23 cellular contexts compared by ENCODE assay signal in genomic region chr2:1136807-1137663, GRCh38.
A peak's percentile ranks its signal among the peaks of the same experiment; 100 is the strongest.
DNase-seq lines count a peak whose midpoint lies in the region; ATAC-seq lines count a peak whose summit lies in the region.
"Had no signal": no experiment of that assay in that cellular context is flagged by ENCODE, and none has a peak within 500 bp of the region (broad histone marks: within the 10 kb centered on the region; RNA-seq: fewer than 3 reads in every experiment).

No MANE protein-coding gene starts in this region.

- peak overlapping the region; percentile 43 for H3K27ac Mint-ChIP-seq in activated naive CD8-positive, alpha-beta T cell
- H3K27ac Mint-ChIP-seq: progenitor cell of endocrine pancreas; stimulated activated naive CD8-positive, alpha-beta T cell treated with anti-CD3 and anti-CD28 coated beads, Interleukin-15, amount 100 ng/mL, for 72 hours had no signal

- no peak overlapping the region for H3K4me2 ChIP-seq in GM23248 (ENCODE audit: unreplicated experiment)
- H3K4me2 ChIP-seq: KMS-11 had no signal

- H3F3A ChIP-seq in GM23248 (ENCODE audit: insufficient read depth) = no peaks in the 10 kb centered on the region

- H3K27ac ChIP-seq in GM23248 (no peak overlapping the region), muscle layer of duodenum (ENCODE audit: low read length) (peak overlapping the region; percentile 4)
- H3K27ac ChIP-seq: KMS-11, RWPE1, tibial artery had no signal

- no peak for DNase-seq in activated T-cell treated with anti-CD3 and anti-CD28 coated beads, Interleukin-2, amount 50 U/mL, for 4 hours
- no peak for DNase-seq in activated T-cell treated with anti-CD3 and anti-CD28 coated beads, Interleukin-2, amount 50 U/mL, for 48 hours
- DNase-seq in GM23248 (peak; percentile 6), amniotic stem cell (lab: John Stamatoyannopoulos, UW) (no peak), RKO (ENCODE audit: low spot score) (no peak)
- DNase-seq: activated CD4-positive, CD25-positive, alpha-beta regulatory T cell; COR-L47; DMS79; GDM1; HCEC 1CT; left ventricle myocardium superior; MM.1S; NCI-H446; NCI-H82; sigmoid colon; stimulated activated naive CD8-positive, alpha-beta T cell treated with anti-CD3 and anti-CD28 coated beads, Interleukin-15, amount 100 ng/mL, for 72 hours; T-helper 1 cell; tibial artery had no signal

- H3K9me3 Mint-ChIP-seq in activated T-cell treated with anti-CD3 and anti-CD28 coated beads, Interleukin-2, amount 50 U/mL, for 4 hours = no peaks in the 10 kb centered on the region
- no peaks in the 10 kb centered on the region for H3K9me3 Mint-ChIP-seq in activated naive CD8-positive, alpha-beta T cell (ENCODE audit: low read depth)
- H3K9me3 Mint-ChIP-seq: stimulated activated naive CD8-positive, alpha-beta T cell treated with anti-CD3 and anti-CD28 coated beads, Interleukin-15, amount 100 ng/mL, for 72 hours had no signal

- H3K9me3 ChIP-seq in GM23248 (ENCODE audit: low read depth) = no peaks in the 10 kb centered on the region
- no peaks in the 10 kb centered on the region for H3K9me3 ChIP-seq in muscle layer of duodenum (ENCODE audit: control insufficient read depth in 1 of 2, low read length in 2 of 2)
- H3K9me3 ChIP-seq: sigmoid colon, tibial artery had no signal

- H3K4me3 ChIP-seq in GM23248 (no peak overlapping the region), muscle layer of duodenum (ENCODE audit: low read depth in 1 of 2, low read length in 2 of 2) (no peak overlapping the region)
- H3K4me3 ChIP-seq: sigmoid colon, tibial artery had no signal

- no peak overlapping the region for H3K9ac ChIP-seq in GM23248
- H3K9ac ChIP-seq: KMS-11 had no signal

- H3K4me1 Mint-ChIP-seq in activated T-cell treated with anti-CD3 and anti-CD28 coated beads, Interleukin-2, amount 50 U/mL, for 4 hours (ENCODE audit: low read depth) = peaks cover 25% of the 10 kb centered on the region
- peaks cover 36% of the 10 kb centered on the region for H3K4me1 Mint-ChIP-seq in activated naive CD8-positive, alpha-beta T cell (ENCODE audit: low read depth)

- in situ Hi-C loops in GM23248 (cut with MboI) = no loop called here

- 31 to 32% methylated on average over 15 of the region's 15 CpGs for WGBS in GM23248 (ENCODE audit: low coverage in 1 of 2, low lambda C conversion rate in 2 of 2, missing lambda C conversion rate in 2 of 2), 2 experiments

- H3K27me3 ChIP-seq in GM23248 (replicated peaks; ENCODE audit: insufficient read depth) (0 out of 2 replicates have a peak, but pooled peaks cover 10% of the 10 kb centered on the region), muscle layer of duodenum (ENCODE audit: low read depth, low read length) (no peaks in the 10 kb centered on the region)
- H3K27me3 ChIP-seq: sigmoid colon, tibial artery had no signal

- H3K27me3 Mint-ChIP-seq in activated T-cell treated with anti-CD3 and anti-CD28 coated beads, Interleukin-2, amount 50 U/mL, for 4 hours (ENCODE audit: low read depth) = peaks cover 8% of the 10 kb centered on the region
- H3K27me3 Mint-ChIP-seq in activated naive CD8-positive, alpha-beta T cell = no peaks in the 10 kb centered on the region

- no peaks in the 10 kb centered on the region for H3K4me1 ChIP-seq in GM23248 (ENCODE audit: insufficient read depth)
- H3K4me1 ChIP-seq in muscle layer of duodenum (ENCODE audit: control insufficient read depth in 1 of 2, insufficient read depth in 2 of 2, low read length in 2 of 2) = no peaks in the 10 kb centered on the region
- H3K4me1 ChIP-seq: sigmoid colon, tibial artery had no signal

- H3K4me3 Mint-ChIP-seq in activated T-cell treated with anti-CD3 and anti-CD28 coated beads, Interleukin-2, amount 50 U/mL, for 4 hours = no peak overlapping the region
- H3K4me3 Mint-ChIP-seq in activated naive CD8-positive, alpha-beta T cell = no peak overlapping the region
- H3K4me3 Mint-ChIP-seq: stimulated activated naive CD8-positive, alpha-beta T cell treated with anti-CD3 and anti-CD28 coated beads, Interleukin-15, amount 100 ng/mL, for 72 hours had no signal

- ATAC-seq in activated T-cell treated with anti-CD3 and anti-CD28 coated beads, Interleukin-2, amount 50 U/mL, for 4 hours = peak; percentile 37 to 42
- ATAC-seq: left ventricle myocardium superior; stimulated activated naive CD8-positive, alpha-beta T cell treated with anti-CD3 and anti-CD28 coated beads, Interleukin-15, amount 100 ng/mL, for 72 hours had no signal

- no peak overlapping the region for H2AFZ ChIP-seq in GM23248

- H3K36me3 ChIP-seq in GM23248 (ENCODE audit: low read depth) (no peaks in the 10 kb centered on the region), muscle layer of duodenum (ENCODE audit: control insufficient read depth in 1 of 2, insufficient read depth in 2 of 2, low read length in 2 of 2) (no peaks in the 10 kb centered on the region)
- H3K36me3 ChIP-seq: sigmoid colon, tibial artery had no signal

- no peaks in the 10 kb centered on the region for H3K36me3 Mint-ChIP-seq in activated T-cell treated with anti-CD3 and anti-CD28 coated beads, Interleukin-2, amount 50 U/mL, for 4 hours (ENCODE audit: insufficient read depth)
- no peaks in the 10 kb centered on the region for H3K36me3 Mint-ChIP-seq in activated naive CD8-positive, alpha-beta T cell

- H3K9me2 ChIP-seq in GM23248 (ENCODE audit: insufficient read depth) = no peaks in the 10 kb centered on the region

- H3K79me2 ChIP-seq in GM23248 (ENCODE audit: insufficient read depth) = no peaks in the 10 kb centered on the region

- no peaks in the 10 kb centered on the region for H4K20me1 ChIP-seq in GM23248 (ENCODE audit: insufficient read depth)
